In the genomic region with DNA sequence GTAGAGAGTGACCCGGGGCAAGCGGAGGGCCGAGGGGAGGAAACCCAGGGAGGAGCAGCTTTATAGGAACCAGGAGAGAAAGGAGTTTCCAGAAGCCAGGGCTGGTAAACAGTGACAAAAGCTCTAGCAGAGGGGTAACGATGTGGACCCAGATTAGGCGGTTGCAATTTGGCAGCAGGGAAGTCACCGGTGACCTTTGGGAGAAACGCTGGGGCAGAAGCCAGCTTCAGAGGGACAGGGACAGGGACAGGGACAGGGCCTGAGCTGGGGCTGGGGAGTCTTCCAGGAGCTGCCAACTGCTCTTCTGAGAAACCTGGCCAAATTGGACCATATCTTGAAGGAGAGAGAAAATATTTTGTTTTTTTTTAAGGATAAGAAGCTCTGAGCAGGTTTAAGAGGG, we compare ENCODE assay signal across 16 cellular contexts. TPM values are rescaled to one million over a fixed set of nuclear protein-coding genes. Genes with fewer than 3 reads are reported as not detected.
A peak's percentile ranks its signal among the peaks of the same experiment; 100 is the strongest.
DNase-seq lines count a peak whose midpoint lies in the region; ATAC-seq and TF ChIP-seq lines count a peak whose summit lies in the region.
"Had no signal": no experiment of that assay in that cellular context is flagged by ENCODE, and none has a peak within 500 bp of the region (broad histone marks: within the 10 kb centered on the region; RNA-seq: fewer than 3 reads in every experiment).

No MANE protein-coding gene starts in this region.

- H4K8ac ChIP-seq in neuronal stem cell (ENCODE audit: low read depth, low read length): no peak overlapping the region

- H3K27me3 ChIP-seq in neuronal stem cell (ENCODE audit: control insufficient read depth in 3 of 3, insufficient read depth in 3 of 3, low read depth in 1 of 3, low read length in 3 of 3): no peaks in the 10 kb centered on the region
- H3K27me3 ChIP-seq: MG63 had no signal

- peaks cover 60% of the 10 kb centered on the region for H3K4me1 Mint-ChIP-seq in brain

- no peak overlapping the region for H3K23ac ChIP-seq in neuronal stem cell (ENCODE audit: low read depth, low read length, poor library complexity)

- no peak overlapping the region for H3K14ac ChIP-seq in neuronal stem cell (ENCODE audit: low read length)

- DNase-seq in NCI-H2227 (lab: John Stamatoyannopoulos, UW; ENCODE audit: unreplicated experiment) (peak; percentile 21), NCI-H2227 treated with DMSO at 0.1 percent for 48 hours (lab: John Stamatoyannopoulos, UW) (no peak), NCI-H1092 (lab: John Stamatoyannopoulos, UW) (peak; percentile 33), neuronal stem cell (ENCODE audit: low spot score) (no peak), dermis blood vessel endothelial cell (no peak)
- no peak for DNase-seq in effector CD4-positive, alpha-beta T cell
- DNase-seq: DMS 273 treated with DMSO at 0.1 percent for 48 hours, GDM1, IMR-90, Karpas-422, MG63, NCI-H187, NCI-H510A treated with DMSO at 0.1 percent for 48 hours had no signal

- H3K4ac ChIP-seq in neuronal stem cell (ENCODE audit: low read length): no peak overlapping the region

- no peak overlapping the region for H2AK5ac ChIP-seq in neuronal stem cell (ENCODE audit: low read depth, low read length)

- no peaks in the 10 kb centered on the region for H3K36me3 Mint-ChIP-seq in brain

- no peak overlapping the region for H2BK15ac ChIP-seq in neuronal stem cell (ENCODE audit: low read length)

- H3K4me2 ChIP-seq in neuronal stem cell (ENCODE audit: insufficient read depth, low read length, poor library complexity, severe bottlenecking): no peak overlapping the region

- H3K9me3 Mint-ChIP-seq in brain: peaks cover 0 to 20% (median 2%) of the 10 kb centered on the region in 5 experiments

- no peak overlapping the region for H2BK12ac ChIP-seq in neuronal stem cell (ENCODE audit: low read length)

- peak overlapping the region; percentile 35 to 91 (median 69) for H3K27ac Mint-ChIP-seq in brain

- peak overlapping the region; percentile 44 for H3K18ac ChIP-seq in neuronal stem cell (ENCODE audit: low read length)

- no peak overlapping the region for H3K4me3 ChIP-seq in neuronal stem cell (ENCODE audit: low read length in 2 of 2)
- H3K4me3 ChIP-seq: MG63 had no signal

- no peaks in the 10 kb centered on the region for H3K9me3 ChIP-seq in neuronal stem cell (replicated peaks in 1 of 2; ENCODE audit: control insufficient read depth in 2 of 2, insufficient read depth in 1 of 2, low read depth in 1 of 2, low read length in 2 of 2)
- H3K9me3 ChIP-seq: MG63 had no signal

- H2BK5ac ChIP-seq in neuronal stem cell (ENCODE audit: low read length): no peak overlapping the region

- H3K9ac ChIP-seq in neuronal stem cell (ENCODE audit: low read depth, low read length, poor library complexity): no peak overlapping the region

- peak overlapping the region in 2 of 5 experiments; percentile 34 to 36 for H3K4me3 Mint-ChIP-seq in brain

- no peaks in the 10 kb centered on the region for H3K79me1 ChIP-seq in neuronal stem cell (ENCODE audit: low read depth, low read length)

- H2BK120ac ChIP-seq in neuronal stem cell (ENCODE audit: low read depth, low read length): no peak overlapping the region

- WGBS in neuronal stem cell (ENCODE audit: extremely low coverage in 2 of 2, insufficient read length in 2 of 2, insufficient replicate concordance in 1 of 2), 2 donors: no CpG with 5 or more reads among the region's 7 CpGs

- no peaks in the 10 kb centered on the region for H3K36me3 ChIP-seq in neuronal stem cell (replicated peaks in 1 of 2; ENCODE audit: control insufficient read depth in 2 of 2, insufficient read depth in 2 of 2, low read length in 2 of 2)
- H3K36me3 ChIP-seq: MG63 had no signal

- H3K27me3 Mint-ChIP-seq in brain: peaks cover 9% of the 10 kb centered on the region

- no peak overlapping the region for H4K91ac ChIP-seq in neuronal stem cell (ENCODE audit: low read depth, low read length, poor library complexity)

- ATAC-seq in GM21737 (IDR thresholded peaks at IDR 0.05; ENCODE audit: unreplicated experiment): no peak
- ATAC-seq: SK-N-SH treated with all-trans-retinoic acid at 6 μM for 48 hours had no signal

- H3K4me1 ChIP-seq in neuronal stem cell (ENCODE audit: control insufficient read depth in 2 of 2, insufficient read depth in 1 of 2, low read depth in 1 of 2, low read length in 2 of 2): peaks cover 7 to 13% of the 10 kb centered on the region in 2 donors

- H3K27ac ChIP-seq in neuronal stem cell (replicated peaks; ENCODE audit: low read length): no peak overlapping the region

- TF ChIP-seq CTCF in brain (conservative IDR thresholded peaks at IDR 0.05): no peak

- H2AFZ ChIP-seq in neuronal stem cell (ENCODE audit: low read length): peak overlapping the region; percentile 67

RNA-seq across cellular contexts. Expression of a gene that starts 22.5 kb away (rescaled TPM):
- polyA plus RNA-seq in brain (ENCODE audit: insufficient read depth, low read depth, low replicate concordance): 64.3 TPM
- polyA plus RNA-seq in neuronal stem cell (2013, experiment 1 of 2): 10.0 TPM
- 10.7 TPM for polyA plus RNA-seq in neuronal stem cell (2013, experiment 2 of 2)
- 63.1 and 63.9 TPM in 2 replicates for total RNA-seq in dermis blood vessel endothelial cell

Comparison
In these comparisons a context has a peak if more than half of its experiments do, and no peak if none do; other contexts are left out.
1. DNase-seq: peak in NCI-H2227 (single experiment) and NCI-H1092 (single experiment); none in NCI-H2227 treated with DMSO at 0.1 percent for 48 hours (single experiment), neuronal stem cell (single experiment), dermis blood vessel endothelial cell (single experiment) and effector CD4-positive, alpha-beta T cell (single experiment).